8 cellular contexts compared by ENCODE assay signal in the genomic region with DNA sequence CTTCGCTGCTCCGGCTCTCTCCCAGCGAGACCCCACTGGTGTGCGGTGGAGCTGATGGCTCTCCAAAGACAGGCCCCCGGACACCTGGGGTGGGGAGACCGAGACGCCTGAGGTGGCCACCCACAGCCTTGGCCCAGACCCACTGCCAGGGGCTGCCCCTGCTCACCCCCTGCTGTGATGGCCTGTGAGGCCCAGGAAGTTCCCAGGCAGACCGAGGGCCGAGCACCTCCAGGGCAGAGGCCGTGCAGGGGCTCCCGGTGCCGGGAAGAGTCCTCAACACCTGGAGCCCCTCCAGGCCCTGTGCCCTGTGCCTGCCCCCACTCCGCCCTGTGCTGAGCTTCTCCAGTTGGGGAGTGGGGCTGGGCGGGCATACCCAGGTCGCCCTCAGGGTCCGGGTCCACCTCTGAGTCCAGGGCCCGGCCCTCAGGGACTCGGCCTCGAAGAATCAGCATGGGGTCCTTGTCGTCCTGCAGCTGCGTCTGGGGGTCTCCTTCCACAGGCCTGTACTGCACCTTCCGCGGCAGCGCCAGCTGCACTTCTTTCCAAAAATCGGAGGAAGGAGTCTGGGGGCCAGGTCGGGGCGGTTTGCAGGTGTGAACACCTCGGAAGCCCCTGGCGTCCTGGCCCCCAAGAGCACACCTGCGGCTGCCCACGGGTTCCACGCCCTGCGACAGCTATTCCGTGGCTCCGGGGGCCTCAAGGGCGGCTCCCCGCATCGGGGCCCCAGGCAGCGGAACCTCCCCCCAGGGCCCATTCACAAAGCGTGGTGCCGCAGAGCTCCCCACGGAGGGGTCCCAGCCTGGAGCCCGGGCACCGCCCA. TPM values are rescaled to one million over a fixed set of nuclear protein-coding genes. Genes with fewer than 3 reads are reported as not detected.
DNase-seq lines count a peak whose midpoint lies in the region; ATAC-seq and TF ChIP-seq lines count a peak whose summit lies in the region.

No MANE protein-coding gene starts in this region.

- H3K4me3 ChIP-seq in AG09309 (ENCODE audit: control insufficient read depth, low read depth, low read length) (peak overlapping the region; percentile 49), LNCaP clone FGC (ENCODE audit: low read depth, low read length) (peak overlapping the region; percentile 44; the same call in 1 of the 2 replicates)

- peak; percentile 14 for ATAC-seq in esophagus mucosa
- no peak for ATAC-seq in natural killer cell treated with Interleukin-12 subunit alpha and Interleukin-12 subunit beta and Interleukin-15 and Interleukin-18, amount 100 ng/mL, for 72 hours
- ATAC-seq in HG02623 (IDR thresholded peaks at IDR 0.05; ENCODE audit: unreplicated experiment) = no peak
- ATAC-seq in HG02610 (IDR thresholded peaks at IDR 0.05; ENCODE audit: unreplicated experiment) = no peak

- H3K27me3 Mint-ChIP-seq in natural killer cell treated with Interleukin-12 subunit alpha and Interleukin-12 subunit beta and Interleukin-15 and Interleukin-18, amount 100 ng/mL, for 72 hours = no peaks in the 10 kb centered on the region

- H3K9me3 Mint-ChIP-seq in natural killer cell treated with Interleukin-12 subunit alpha and Interleukin-12 subunit beta and Interleukin-15 and Interleukin-18, amount 100 ng/mL, for 72 hours = no peaks in the 10 kb centered on the region

- H3K36me3 Mint-ChIP-seq in natural killer cell treated with Interleukin-12 subunit alpha and Interleukin-12 subunit beta and Interleukin-15 and Interleukin-18, amount 100 ng/mL, for 72 hours = no peaks in the 10 kb centered on the region

- no peaks in the 10 kb centered on the region for H3K4me1 Mint-ChIP-seq in natural killer cell treated with Interleukin-12 subunit alpha and Interleukin-12 subunit beta and Interleukin-15 and Interleukin-18, amount 100 ng/mL, for 72 hours (ENCODE audit: low read depth in 2 of 2)

- no peak for DNase-seq in AG09309 (ENCODE audit: low read depth)
- no peak for DNase-seq in LNCaP clone FGC (ENCODE audit: low read depth)
- peak; percentile 57 for DNase-seq in natural killer cell treated with Interleukin-12 subunit alpha and Interleukin-12 subunit beta and Interleukin-15 and Interleukin-18, amount 100 ng/mL, for 72 hours (ENCODE audit: low spot score)
- DNase-seq in stimulated activated CD4-positive, alpha-beta T cell treated with anti-CD3 and anti-CD28 coated beads, Interleukin-4, amount 100 ng/mL, for 4 hours = no peak
- DNase-seq in NCI-H1694 treated with DMSO at 0.1 percent for 48 hours (lab: John Stamatoyannopoulos, UW) = no peak

- TF ChIP-seq CTCF in AG09309 (IDR thresholded peaks at IDR 0.05; ENCODE audit: control insufficient read depth, insufficient read depth, low read depth, low read length, missing control alignments) (no peak), LNCaP clone FGC (IDR thresholded peaks at IDR 0.05; ENCODE audit: control insufficient read depth, extremely low read depth, insufficient read depth) (no peak)

- no peak overlapping the region for H3K4me3 Mint-ChIP-seq in natural killer cell treated with Interleukin-12 subunit alpha and Interleukin-12 subunit beta and Interleukin-15 and Interleukin-18, amount 100 ng/mL, for 72 hours

- H3K27ac Mint-ChIP-seq in natural killer cell treated with Interleukin-12 subunit alpha and Interleukin-12 subunit beta and Interleukin-15 and Interleukin-18, amount 100 ng/mL, for 72 hours = no peak overlapping the region

RNA-seq across cellular contexts. Expression of a gene that starts 8.6 kb away (rescaled TPM):
- 15.4 TPM for total RNA-seq in esophagus mucosa
- 10 to 100 TPM; 39.0 to 44.9 TPM for total RNA-seq in natural killer cell treated with Interleukin-12 subunit alpha and Interleukin-12 subunit beta and Interleukin-15 and Interleukin-18, amount 100 ng/mL, for 72 hours

RNA-seq across cellular contexts. Expression of a gene that starts 12.2 kb away (rescaled TPM):
- 359 TPM for total RNA-seq in esophagus mucosa
- not detected for total RNA-seq in natural killer cell treated with Interleukin-12 subunit alpha and Interleukin-12 subunit beta and Interleukin-15 and Interleukin-18, amount 100 ng/mL, for 72 hours

RNA-seq across cellular contexts. Expression of a gene that starts 35.6 kb away (rescaled TPM):
- 12.8 TPM for total RNA-seq in esophagus mucosa
- 1 to 10 TPM; 2.4 to 6.7 TPM for total RNA-seq in natural killer cell treated with Interleukin-12 subunit alpha and Interleukin-12 subunit beta and Interleukin-15 and Interleukin-18, amount 100 ng/mL, for 72 hours

RNA-seq across cellular contexts. Expression of a gene that starts 36.9 kb away (rescaled TPM):
- 0.32 TPM for total RNA-seq in esophagus mucosa
- total RNA-seq in natural killer cell treated with Interleukin-12 subunit alpha and Interleukin-12 subunit beta and Interleukin-15 and Interleukin-18, amount 100 ng/mL, for 72 hours = under 1 TPM in 1 of 2 donors, not detected in 1; 0.50 TPM

RNA-seq across cellular contexts. Expression of a gene that starts 43.9 kb away (rescaled TPM):
- total RNA-seq in esophagus mucosa = 12.0 TPM
- total RNA-seq in natural killer cell treated with Interleukin-12 subunit alpha and Interleukin-12 subunit beta and Interleukin-15 and Interleukin-18, amount 100 ng/mL, for 72 hours = 10 to 100 TPM; 20.6 to 56.9 TPM

Comparison
In these comparisons a context has a peak if more than half of its experiments do, and no peak if none do; other contexts are left out.
1. RNA of a gene that starts 12.2 kb away (total RNA-seq): 359 TPM in esophagus mucosa (single experiment); not detected in natural killer cell treated with Interleukin-12 subunit alpha and Interleukin-12 subunit beta and Interleukin-15 and Interleukin-18, amount 100 ng/mL, for 72 hours; every median in the first group is over 100 times any median in the second.